In the genomic region with DNA sequence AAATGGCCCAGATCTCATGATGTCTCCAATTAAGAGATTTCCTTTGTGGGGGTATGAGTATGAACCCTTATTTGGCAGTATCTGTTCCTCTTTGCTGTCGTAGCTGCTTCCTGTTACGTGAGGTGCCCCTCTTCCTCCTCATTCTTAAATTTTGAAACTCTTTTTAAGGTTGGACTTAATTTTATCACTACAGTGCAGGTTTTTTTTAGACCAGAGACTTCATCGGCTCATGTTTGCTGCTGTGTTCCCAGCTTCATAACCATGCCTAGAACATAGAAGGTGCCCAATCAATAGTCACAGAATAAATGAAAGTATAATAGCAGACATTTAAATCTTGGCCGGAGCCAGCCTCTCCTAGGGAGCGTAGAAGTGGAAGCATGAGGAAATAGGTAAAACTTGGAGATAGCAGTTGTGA, we compare ENCODE assay signal across 9 cellular contexts. TPM values are rescaled to one million over a fixed set of nuclear protein-coding genes. Genes with fewer than 3 reads are reported as not detected.
DNase-seq lines count a peak whose midpoint lies in the region; ATAC-seq and TF ChIP-seq lines count a peak whose summit lies in the region.
"Had no signal": no experiment of that assay in that cellular context is flagged by ENCODE, and none has a peak within 500 bp of the region (broad histone marks: within the 10 kb centered on the region; RNA-seq: fewer than 3 reads in every experiment).

No MANE protein-coding gene starts in this region.

- peak overlapping the region in 6 of 59 donors; percentile 4 to 21 (median 13) for H3K27ac ChIP-seq in dorsolateral prefrontal cortex

- DNase-seq in GM10248 (ENCODE audit: extremely low spot score) (peak; percentile 66), dorsolateral prefrontal cortex (no peak), NCI-H524 (lab: John Stamatoyannopoulos, UW) (no peak), NCI-H128 (lab: John Stamatoyannopoulos, UW; ENCODE audit: unreplicated experiment) (no peak), dedifferentiated amniotic fluid mesenchymal stem cell (ENCODE audit: extremely low spot score) (no peak)
- no peak for DNase-seq in Jurkat, Clone E6-1 (ENCODE audit: low read depth, low spot score)
- no peak for DNase-seq in stimulated activated CD4-positive, alpha-beta T cell treated with anti-CD3 and anti-CD28 coated beads, Interleukin-12 subunit alpha, Interleukin-12 subunit beta, amount 100 ng/mL, for 4 hours
- DNase-seq: IMR-90 had no signal

- TF ChIP-seq CTCF in GM10248 (IDR thresholded peaks at IDR 0.05; ENCODE audit: control extremely low read depth, extremely low read depth, low read depth, missing control alignments) (no peak), dorsolateral prefrontal cortex (IDR thresholded peaks at IDR 0.05 in 54 of 56, conservative IDR thresholded peaks at IDR 0.05 in 2 of 56; ENCODE audit: low read depth in 1 of 56, partially characterized antibody in 56 of 56) (no peak)

- POLR2A ChIA-PET in GM10248 (lab: Yijun Ruan, JAX) = no interaction called here

- peak overlapping the region; percentile 9 for H3K4me3 ChIP-seq in Jurkat, Clone E6-1 (ENCODE audit: low read length)
- peak overlapping the region in 43 of 59 donors; percentile 3 to 98 (median 83) for H3K4me3 ChIP-seq in dorsolateral prefrontal cortex

- no peaks in the 10 kb centered on the region for H3K27me3 ChIP-seq in dorsolateral prefrontal cortex

- ATAC-seq in GM21423 (IDR thresholded peaks at IDR 0.05; ENCODE audit: unreplicated experiment) = peak; percentile 49

- CTCF ChIA-PET in GM10248 (lab: Yijun Ruan, JAX) = interaction anchor here (1.3 to 1.5 kb wide), 3 partner anchors 9 to 24 kb away, joined by 3 to 5 read pairs (median 4); no protein-coding TSS in a partner anchor

- intact Hi-C loops in dorsolateral prefrontal cortex (cut with DNase I) = loop anchor here (5.0 to 10.0 kb wide), 3 partner anchors 384 to 726 kb away; partner anchors contain the start of gene C1GALT1 (in 2 of the 2)

RNA-seq across cellular contexts. Expression of gene MIOS, which starts 2.4 kb away (rescaled TPM):
- 19.3 TPM for polyA plus RNA-seq in Jurkat, Clone E6-1 (2012; ENCODE audit: insufficient read depth, insufficient read length)
- 10 to 100 TPM; 22.0 to 49.3 (median 35.6) TPM for total RNA-seq in dorsolateral prefrontal cortex

RNA-seq across cellular contexts. Expression of gene COL28A1, which starts 33.4 kb away (rescaled TPM):
- polyA plus RNA-seq in Jurkat, Clone E6-1 (2012; ENCODE audit: insufficient read depth, insufficient read length) = not detected
- 10 to 100 TPM in 2 of 120 experiments, 1 to 10 TPM in 118; 2.3 to 11.2 (median 5.6) TPM for total RNA-seq in dorsolateral prefrontal cortex
